Comparison of ENCODE assay signal across 7 cellular contexts in the genomic region with DNA sequence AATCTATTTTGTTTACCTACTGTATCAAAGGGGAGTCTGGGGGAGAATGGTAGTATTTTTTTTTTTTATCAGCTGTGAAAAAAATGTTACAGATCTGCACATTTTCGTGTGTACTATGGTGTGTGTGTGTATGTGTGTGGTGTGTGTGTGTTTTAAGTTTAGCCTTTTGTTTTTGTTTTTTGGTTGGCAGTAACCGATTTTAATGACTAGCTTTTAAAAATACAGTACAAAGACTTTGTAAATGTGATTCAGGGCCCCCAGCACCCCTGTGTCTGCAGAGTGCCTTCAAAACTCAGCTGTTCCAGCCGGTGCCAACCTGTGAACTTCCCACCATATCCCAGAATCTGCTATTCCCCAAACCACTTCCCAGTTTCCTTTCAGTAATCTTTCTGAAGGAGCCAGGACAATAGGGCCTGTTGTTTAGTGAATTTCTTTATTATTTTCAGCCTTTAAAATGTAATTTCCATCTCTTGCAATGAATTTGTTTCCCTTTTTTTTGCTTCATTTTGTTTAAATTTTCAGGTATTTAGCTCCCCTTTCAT. TPM values are rescaled to one million over a fixed set of nuclear protein-coding genes. Genes with fewer than 3 reads are reported as not detected.
DNase-seq lines count a peak whose midpoint lies in the region; ATAC-seq lines count a peak whose summit lies in the region.

No MANE protein-coding gene starts in this region.

- CTCF ChIA-PET in activated CD8-positive, alpha-beta T cell treated with anti-CD3 and anti-CD28 coated beads, Interleukin-2, amount 10 ng/mL, durations not matched to agents 7 days and 5 days (lab: Charles Lee): interaction anchor here (0.6 to 3.2 kb wide), 10 partner anchors 15 to 806 kb away, joined by 3 to 23 read pairs (median 4); no protein-coding TSS in a partner anchor

- H3K36me3 ChIP-seq in HUES48 (ENCODE audit: control insufficient read depth, insufficient read depth, low read length) (peaks cover 3% of the 10 kb centered on the region), iPS-18a (ENCODE audit: control insufficient read depth, low read depth, low read length) (no peaks in the 10 kb centered on the region)

- H3K4me1 Mint-ChIP-seq in activated CD8-positive, alpha-beta T cell treated with anti-CD3 and anti-CD28 coated beads, Interleukin-2, amount 10 ng/mL, durations not matched to agents 7 days and 5 days (ENCODE audit: low read depth): peaks cover 49% of the 10 kb centered on the region
- peaks cover 59% of the 10 kb centered on the region for H3K4me1 Mint-ChIP-seq in stimulated activated naive CD8-positive, alpha-beta T cell treated with anti-CD3 and anti-CD28 coated beads, Interleukin-15, amount 100 ng/mL, for 72 hours

- H3K27ac ChIP-seq in HUES48 (ENCODE audit: low read depth, low read length) (no peak overlapping the region), iPS-18a (ENCODE audit: low read length) (no peak overlapping the region)

- H3K27ac Mint-ChIP-seq in activated CD8-positive, alpha-beta T cell treated with anti-CD3 and anti-CD28 coated beads, Interleukin-2, amount 10 ng/mL, durations not matched to agents 7 days and 5 days: peak overlapping the region; percentile 68
- peak overlapping the region; percentile 79 to 92 for H3K27ac Mint-ChIP-seq in stimulated activated naive CD8-positive, alpha-beta T cell treated with anti-CD3 and anti-CD28 coated beads, Interleukin-15, amount 100 ng/mL, for 72 hours

- peaks cover 54% of the 10 kb centered on the region for H3K36me3 Mint-ChIP-seq in activated CD8-positive, alpha-beta T cell treated with anti-CD3 and anti-CD28 coated beads, Interleukin-2, amount 10 ng/mL, durations not matched to agents 7 days and 5 days (ENCODE audit: low read depth)

- peak overlapping the region; percentile 88 for H3K4me3 Mint-ChIP-seq in activated CD8-positive, alpha-beta T cell treated with anti-CD3 and anti-CD28 coated beads, Interleukin-2, amount 10 ng/mL, durations not matched to agents 7 days and 5 days
- peak overlapping the region; percentile 96 to 97 for H3K4me3 Mint-ChIP-seq in stimulated activated naive CD8-positive, alpha-beta T cell treated with anti-CD3 and anti-CD28 coated beads, Interleukin-15, amount 100 ng/mL, for 72 hours

- no peaks in the 10 kb centered on the region for H3K9me3 Mint-ChIP-seq in activated CD8-positive, alpha-beta T cell treated with anti-CD3 and anti-CD28 coated beads, Interleukin-2, amount 10 ng/mL, durations not matched to agents 7 days and 5 days (ENCODE audit: insufficient read depth)
- no peaks in the 10 kb centered on the region for H3K9me3 Mint-ChIP-seq in stimulated activated naive CD8-positive, alpha-beta T cell treated with anti-CD3 and anti-CD28 coated beads, Interleukin-15, amount 100 ng/mL, for 72 hours

- H3K4me3 ChIP-seq in HUES48 (ENCODE audit: low read depth, low read length) (peak overlapping the region; percentile 82), iPS-18a (ENCODE audit: low read length) (peak overlapping the region; percentile 89)

- H3K9me3 ChIP-seq in HUES48 (ENCODE audit: control insufficient read depth, insufficient read depth, low read length): no peaks in the 10 kb centered on the region
- H3K9me3 ChIP-seq in iPS-18a (ENCODE audit: control insufficient read depth, low read depth, low read length): no peaks in the 10 kb centered on the region

- H3K4me1 ChIP-seq in HUES48 (ENCODE audit: control insufficient read depth, insufficient read depth, low read length): peaks cover 19% of the 10 kb centered on the region
- H3K4me1 ChIP-seq in iPS-18a (ENCODE audit: control insufficient read depth, low read depth, low read length): peaks cover 13% of the 10 kb centered on the region

- POLR2A ChIA-PET in activated CD8-positive, alpha-beta T cell treated with anti-CD3 and anti-CD28 coated beads, Interleukin-2, amount 10 ng/mL, durations not matched to agents 7 days and 5 days (lab: Charles Lee): interaction anchor here (0.5 to 2.0 kb wide), 3 partner anchors 58 to 459 kb away, joined by 3 to 7 read pairs (median 3); no protein-coding TSS in a partner anchor

- H3K27me3 ChIP-seq in HUES48 (ENCODE audit: control insufficient read depth, insufficient read depth, low read length) (peaks cover 6% of the 10 kb centered on the region; the same call in 1 of the 2 replicates), iPS-18a (ENCODE audit: control insufficient read depth, insufficient read depth, low read length) (peaks cover 10% of the 10 kb centered on the region)

- no peak for DNase-seq in activated CD8-positive, alpha-beta T cell treated with anti-CD3 and anti-CD28 coated beads, Interleukin-2, amount 10 ng/mL, durations not matched to agents 7 days and 5 days
- no peak for DNase-seq in stimulated activated naive CD8-positive, alpha-beta T cell treated with anti-CD3 and anti-CD28 coated beads, Interleukin-15, amount 100 ng/mL, for 72 hours
- DNase-seq in HK-2 (ENCODE audit: unreplicated experiment) (no peak), SK-N-DZ (ENCODE audit: low spot score) (no peak)

- no peak for ATAC-seq in activated CD8-positive, alpha-beta T cell treated with anti-CD3 and anti-CD28 coated beads, Interleukin-2, amount 10 ng/mL, durations not matched to agents 7 days and 5 days
- ATAC-seq in stimulated activated naive CD8-positive, alpha-beta T cell treated with anti-CD3 and anti-CD28 coated beads, Interleukin-15, amount 100 ng/mL, for 72 hours: no peak
- no peak for ATAC-seq in HG03175 (IDR thresholded peaks at IDR 0.05; ENCODE audit: unreplicated experiment)

- no peak overlapping the region for H3K9ac ChIP-seq in HUES48 (ENCODE audit: low read depth, low read length)
- peak overlapping the region; percentile 66 for H3K9ac ChIP-seq in iPS-18a (ENCODE audit: low read length)

- no peaks in the 10 kb centered on the region for H3K27me3 Mint-ChIP-seq in activated CD8-positive, alpha-beta T cell treated with anti-CD3 and anti-CD28 coated beads, Interleukin-2, amount 10 ng/mL, durations not matched to agents 7 days and 5 days (ENCODE audit: low read depth)
- H3K27me3 Mint-ChIP-seq in stimulated activated naive CD8-positive, alpha-beta T cell treated with anti-CD3 and anti-CD28 coated beads, Interleukin-15, amount 100 ng/mL, for 72 hours: no peaks in the 10 kb centered on the region

RNA-seq across cellular contexts. Expression of gene RAP2B, which starts 2.1 kb away (rescaled TPM):
- total RNA-seq in activated CD8-positive, alpha-beta T cell treated with anti-CD3 and anti-CD28 coated beads, Interleukin-2, amount 10 ng/mL, durations not matched to agents 7 days and 5 days: 10 to 100 TPM; 16.6 to 17.2 TPM
- 0.75 and 0.91 TPM in 2 replicates for polyA plus RNA-seq in SK-N-DZ (2014; cell fraction: cytosol; rRNA removed)
- 0.22 and 0.42 TPM in 2 replicates for polyA plus RNA-seq in SK-N-DZ (2014; cell fraction: nucleus; rRNA removed)
